10 cellular contexts compared by ENCODE assay signal in genomic region chr1:150850801-150851362, GRCh38. TPM values are rescaled to one million over a fixed set of nuclear protein-coding genes. Genes with fewer than 3 reads are reported as not detected.
"Had no signal": no experiment of that assay in that cellular context is flagged by ENCODE, and none has a peak within 500 bp of the region (broad histone marks: within the 10 kb centered on the region; RNA-seq: fewer than 3 reads in every experiment).

No MANE protein-coding gene starts in this region.

RNA-seq across cellular contexts. Expression of gene CTXND2, which starts 36.1 kb away (rescaled TPM):
- total RNA-seq: OCI-LY7, PC-3, PC-9, Peyer's patch, Right ventricle myocardium inferior, Right ventricle myocardium superior, RPMI7951, SJCRH30, SJSA1, SK-MEL-5 had no signal
